ENCODE assay signal across 20 cellular contexts in genomic region chr15:33766329-33766728, GRCh38.
DNase-seq lines count a peak whose midpoint lies in the region; ATAC-seq and TF ChIP-seq lines count a peak whose summit lies in the region.
"Had no signal": no experiment of that assay in that cellular context is flagged by ENCODE, and none has a peak within 500 bp of the region (broad histone marks: within the 10 kb centered on the region; RNA-seq: fewer than 3 reads in every experiment).

No MANE protein-coding gene starts in this region.

- in situ Hi-C loops in astrocyte of the cerebellum (cut with HindIII; ENCODE audit: low sequenced_read_pairs), result no loop called here

- no peak overlapping the region for H3K27ac Mint-ChIP-seq in activated CD8-positive, alpha-beta memory T cell treated with anti-CD3 and anti-CD28 coated beads, Interleukin-2, amount 10 ng/mL, durations not matched to agents 7 days and 5 days
- H3K27ac Mint-ChIP-seq: activated CD4-positive, alpha-beta T cell treated with anti-CD3 and anti-CD28 coated beads, Interleukin-2, amount 10 ng/mL, durations not matched to agents 24 days and 14 days; activated naive CD4-positive, alpha-beta T cell treated with anti-CD3 and anti-CD28 coated beads for 36 hours; dendritic cell treated with granulocyte-macrophage colony-stimulating factor and Interleukin-4, amounts not matched to agents 40 ng/mL and 50 ng/mL, for 4 days had no signal

- ATAC-seq in HG03175 (IDR thresholded peaks at IDR 0.05; ENCODE audit: unreplicated experiment), result no peak
- no peak for ATAC-seq in activated CD8-positive, alpha-beta memory T cell treated with anti-CD3 and anti-CD28 coated beads, Interleukin-2, amount 10 ng/mL, durations not matched to agents 7 days and 5 days
- ATAC-seq: K562 had no signal

- no peak overlapping the region for H3K4me3 ChIP-seq in AG09309 (ENCODE audit: control insufficient read depth, low read depth, low read length)
- no peak overlapping the region for H3K4me3 ChIP-seq in astrocyte of the cerebellum (ENCODE audit: low read depth, low read length)
- H3K4me3 ChIP-seq in fibroblast of the aortic adventitia (ENCODE audit: low read depth, low read length), result no peak overlapping the region
- H3K4me3 ChIP-seq: HAP-1, K562, ovary, sigmoid colon, transverse colon had no signal

- no peaks in the 10 kb centered on the region for H3K9me3 Mint-ChIP-seq in activated CD8-positive, alpha-beta memory T cell treated with anti-CD3 and anti-CD28 coated beads, Interleukin-2, amount 10 ng/mL, durations not matched to agents 7 days and 5 days (ENCODE audit: low read depth)
- H3K9me3 Mint-ChIP-seq: activated CD4-positive, alpha-beta T cell treated with anti-CD3 and anti-CD28 coated beads, Interleukin-2, amount 10 ng/mL, durations not matched to agents 24 days and 14 days; activated naive CD4-positive, alpha-beta T cell treated with anti-CD3 and anti-CD28 coated beads for 36 hours had no signal

- H3K36me3 Mint-ChIP-seq in activated CD8-positive, alpha-beta memory T cell treated with anti-CD3 and anti-CD28 coated beads, Interleukin-2, amount 10 ng/mL, durations not matched to agents 7 days and 5 days, result no peaks in the 10 kb centered on the region

- DNase-seq in AG09309 (ENCODE audit: low read depth), result no peak
- DNase-seq in astrocyte of the cerebellum (ENCODE audit: low read depth), result no peak
- DNase-seq in fibroblast of the aortic adventitia (ENCODE audit: low read depth), result peak; percentile 28
- no peak for DNase-seq in GM19238 (ENCODE audit: insufficient read length, low spot score)
- no peak for DNase-seq in ureter (ENCODE audit: low spot score)
- DNase-seq in activated CD8-positive, alpha-beta memory T cell treated with anti-CD3 and anti-CD28 coated beads, Interleukin-2, amount 10 ng/mL, durations not matched to agents 7 days and 5 days, result no peak
- DNase-seq: activated CD4-positive, alpha-beta T cell treated with anti-CD3 and anti-CD28 coated beads, Interleukin-2, amount 10 ng/mL, durations not matched to agents 24 days and 14 days; activated naive CD4-positive, alpha-beta T cell treated with anti-CD3 and anti-CD28 coated beads for 36 hours; Caco-2; NCI-H1092; ovary; sigmoid colon; stimulated activated naive CD4-positive, alpha-beta T cell treated with Interleukin-2 at 50 U/mL for 16 hours; SW 1271; transverse colon had no signal

- H3K27me3 Mint-ChIP-seq in activated CD8-positive, alpha-beta memory T cell treated with anti-CD3 and anti-CD28 coated beads, Interleukin-2, amount 10 ng/mL, durations not matched to agents 7 days and 5 days, result peaks cover 12% of the 10 kb centered on the region
- H3K27me3 Mint-ChIP-seq: dendritic cell treated with granulocyte-macrophage colony-stimulating factor and Interleukin-4, amounts not matched to agents 40 ng/mL and 50 ng/mL, for 4 days had no signal

- no peaks in the 10 kb centered on the region for H3K4me1 Mint-ChIP-seq in activated CD8-positive, alpha-beta memory T cell treated with anti-CD3 and anti-CD28 coated beads, Interleukin-2, amount 10 ng/mL, durations not matched to agents 7 days and 5 days
- H3K4me1 Mint-ChIP-seq: activated CD4-positive, alpha-beta T cell treated with anti-CD3 and anti-CD28 coated beads, Interleukin-2, amount 10 ng/mL, durations not matched to agents 24 days and 14 days had no signal

- CTCF ChIA-PET in activated CD8-positive, alpha-beta memory T cell treated with anti-CD3 and anti-CD28 coated beads, Interleukin-2, amount 10 ng/mL, durations not matched to agents 7 days and 5 days (lab: Charles Lee), result no interaction called here

- no peak overlapping the region for H3K4me3 Mint-ChIP-seq in activated CD8-positive, alpha-beta memory T cell treated with anti-CD3 and anti-CD28 coated beads, Interleukin-2, amount 10 ng/mL, durations not matched to agents 7 days and 5 days
- H3K4me3 Mint-ChIP-seq: activated CD4-positive, alpha-beta T cell treated with anti-CD3 and anti-CD28 coated beads, Interleukin-2, amount 10 ng/mL, durations not matched to agents 24 days and 14 days; activated naive CD4-positive, alpha-beta T cell treated with anti-CD3 and anti-CD28 coated beads for 36 hours; dendritic cell treated with granulocyte-macrophage colony-stimulating factor and Interleukin-4, amounts not matched to agents 40 ng/mL and 50 ng/mL, for 4 days had no signal

- TF ChIP-seq CTCF in AG09309 (IDR thresholded peaks at IDR 0.05; ENCODE audit: control insufficient read depth, insufficient read depth, low read depth, low read length, missing control alignments) (peak; percentile 18), LNCAP (IDR thresholded peaks at IDR 0.05) (peak; percentile 28; the same call in 1 of the 2 replicates), astrocyte of the cerebellum (IDR thresholded peaks at IDR 0.05; ENCODE audit: low read depth, low read length, missing control alignments) (peak; percentile 14), fibroblast of the aortic adventitia (IDR thresholded peaks at IDR 0.05; ENCODE audit: insufficient read depth, low read length) (no peak)
